Comparison of ENCODE assay signal across 18 cellular contexts in the genomic region with DNA sequence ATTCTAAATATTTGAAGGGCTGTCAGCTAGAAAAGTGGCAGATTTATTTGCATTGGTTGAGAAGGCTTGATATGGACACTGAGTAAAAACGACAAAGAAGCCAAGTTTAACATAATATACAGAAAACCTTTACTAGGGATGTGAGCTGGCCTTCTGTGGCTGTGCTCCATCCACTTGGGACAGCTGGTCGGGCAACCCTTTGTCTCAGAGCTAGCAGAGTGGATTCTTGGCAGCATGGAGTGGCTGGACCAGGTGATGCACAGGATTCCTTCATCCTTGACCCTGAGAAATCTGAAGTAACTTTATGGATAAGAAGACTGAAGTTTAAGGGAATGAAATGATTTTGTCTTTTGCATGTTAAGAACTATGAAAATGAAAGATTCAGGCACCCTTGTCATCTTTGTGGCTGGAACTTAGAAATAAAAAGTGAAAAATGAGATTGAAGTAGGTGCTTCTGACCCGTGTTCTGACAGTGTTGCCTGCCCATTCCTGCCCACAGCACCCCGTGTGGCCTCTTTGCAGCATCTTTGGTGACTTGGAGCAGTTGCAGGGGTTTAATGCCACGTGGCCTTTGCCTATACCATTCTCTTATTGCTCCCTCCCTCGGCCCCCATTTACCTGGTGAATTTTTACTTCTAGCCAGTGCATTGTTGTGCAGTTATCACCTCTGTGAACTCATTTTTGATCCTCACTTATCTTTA. TPM values are rescaled to one million over a fixed set of nuclear protein-coding genes. Genes with fewer than 3 reads are reported as not detected.
DNase-seq lines count a peak whose midpoint lies in the region; ATAC-seq and TF ChIP-seq lines count a peak whose summit lies in the region.
"Had no signal": no experiment of that assay in that cellular context is flagged by ENCODE, and none has a peak within 500 bp of the region (broad histone marks: within the 10 kb centered on the region; RNA-seq: fewer than 3 reads in every experiment).

No MANE protein-coding gene starts in this region.

- intact Hi-C loops in activated CD4-positive, alpha-beta T cell treated with anti-CD3 and anti-CD28 coated beads for 36 hours (cut with DNase I, micrococcal nuclease): no loop called here
- intact Hi-C loops in OCI-LY7 (cut with micrococcal nuclease; ENCODE audit: unreplicated experiment): no loop called here
- intact Hi-C loops in left cardiac atrium (cut with DNase I): no loop called here
- intact Hi-C loops in vagina (cut with DNase I): no loop called here

- H3K36me3 Mint-ChIP-seq in activated CD4-positive, alpha-beta T cell treated with anti-CD3 and anti-CD28 coated beads for 36 hours (ENCODE audit: low read depth): no peaks in the 10 kb centered on the region
- H3K36me3 Mint-ChIP-seq in activated CD4-positive, alpha-beta T cell treated with anti-CD3 and anti-CD28 coated beads, Interleukin-2, amount 10 ng/mL, durations not matched to agents 7 days and 5 days (ENCODE audit: low read depth): no peaks in the 10 kb centered on the region
- H3K36me3 Mint-ChIP-seq: CD4-positive, alpha-beta memory T cell had no signal

- H3K9me3 ChIP-seq in OCI-LY7 (ENCODE audit: low read length) (no peaks in the 10 kb centered on the region), vagina (no peaks in the 10 kb centered on the region)
- H3K9me3 ChIP-seq: esophagus squamous epithelium, heart left ventricle, Peyer's patch, right atrium auricular region had no signal

- no peaks in the 10 kb centered on the region for H3K4me1 ChIP-seq in OCI-LY7 (ENCODE audit: insufficient read depth, low read length, poor library complexity, severe bottlenecking)
- peaks cover 32% of the 10 kb centered on the region for H3K4me1 ChIP-seq in vagina
- H3K4me1 ChIP-seq: Peyer's patch, right atrium auricular region had no signal

- no peaks in the 10 kb centered on the region for H3K9me2 ChIP-seq in OCI-LY7 (ENCODE audit: insufficient read depth, low read length)

- H3K27ac Mint-ChIP-seq in activated CD4-positive, alpha-beta T cell treated with anti-CD3 and anti-CD28 coated beads for 36 hours: no peak overlapping the region
- no peak overlapping the region for H3K27ac Mint-ChIP-seq in activated CD4-positive, alpha-beta T cell treated with anti-CD3 and anti-CD28 coated beads, Interleukin-2, amount 10 ng/mL, durations not matched to agents 7 days and 5 days
- H3K27ac Mint-ChIP-seq: activated naive CD8-positive, alpha-beta T cell treated with anti-CD3 and anti-CD28 coated beads, Interleukin-2, amount 10 ng/mL, durations not matched to agents 7 days and 5 days; CD4-positive, alpha-beta memory T cell had no signal

- peak; percentile 53 for DNase-seq in activated CD4-positive, alpha-beta T cell treated with anti-CD3 and anti-CD28 coated beads for 36 hours
- DNase-seq in activated CD4-positive, alpha-beta T cell treated with anti-CD3 and anti-CD28 coated beads, Interleukin-2, amount 10 ng/mL, durations not matched to agents 7 days and 5 days: no peak
- DNase-seq in GM12865 (ENCODE audit: low read depth) (peak; percentile 33), OCI-LY7 (ENCODE audit: low spot score) (no peak), myocyte (ENCODE audit: low read depth) (peak; percentile 38), kidney glomerular epithelial cell (lab: John Stamatoyannopoulos, UW) (no peak), left cardiac atrium (no peak), vagina (ENCODE audit: extremely low spot score in 2 of 2) (no peak)
- DNase-seq: activated naive CD8-positive, alpha-beta T cell treated with anti-CD3 and anti-CD28 coated beads, Interleukin-2, amount 10 ng/mL, durations not matched to agents 7 days and 5 days; CD4-positive, alpha-beta memory T cell; esophagus squamous epithelium; heart left ventricle; mesenchymal stem cell; NCI-H1436 treated with DMSO at 0.1 percent for 48 hours; NCI-H510A; Peyer's patch had no signal

- peaks cover 4% of the 10 kb centered on the region for H3K27me3 Mint-ChIP-seq in activated CD4-positive, alpha-beta T cell treated with anti-CD3 and anti-CD28 coated beads for 36 hours
- no peaks in the 10 kb centered on the region for H3K27me3 Mint-ChIP-seq in activated CD4-positive, alpha-beta T cell treated with anti-CD3 and anti-CD28 coated beads, Interleukin-2, amount 10 ng/mL, durations not matched to agents 7 days and 5 days

- H3K4me2 ChIP-seq in OCI-LY7 (ENCODE audit: low read length): no peak overlapping the region
- H3K4me2 ChIP-seq: KMS-11 had no signal

- no TSS peak for BruUV-seq in OCI-LY7 (replicated peaks; lab: Mats Ljungman, UMichigan)

- H3K27ac ChIP-seq in OCI-LY7 (ENCODE audit: low read depth, low read length, poor library complexity, severe bottlenecking) (no peak overlapping the region), vagina (no peak overlapping the region)
- H3K27ac ChIP-seq: esophagus squamous epithelium, heart left ventricle, KMS-11, Peyer's patch, right atrium auricular region had no signal

- no peaks in the 10 kb centered on the region for H3K27me3 ChIP-seq in vagina
- H3K27me3 ChIP-seq: esophagus squamous epithelium, heart left ventricle, Peyer's patch, right atrium auricular region had no signal

- CTCF ChIA-PET in activated CD4-positive, alpha-beta T cell treated with anti-CD3 and anti-CD28 coated beads for 36 hours (lab: Charles Lee): interaction anchor here (0.7 to 0.8 kb wide), 2 partner anchors 10 to 24 kb away, joined by 3 read pairs; no protein-coding TSS in a partner anchor
- CTCF ChIA-PET in activated CD4-positive, alpha-beta T cell treated with anti-CD3 and anti-CD28 coated beads, Interleukin-2, amount 10 ng/mL, durations not matched to agents 7 days and 5 days (lab: Charles Lee): no interaction called here
- CTCF ChIA-PET in OCI-LY7 (lab: Charles Lee; ENCODE audit: unreplicated experiment): no interaction called here

- H3K9me3 Mint-ChIP-seq in activated CD4-positive, alpha-beta T cell treated with anti-CD3 and anti-CD28 coated beads for 36 hours (ENCODE audit: low read depth): no peaks in the 10 kb centered on the region
- no peaks in the 10 kb centered on the region for H3K9me3 Mint-ChIP-seq in activated CD4-positive, alpha-beta T cell treated with anti-CD3 and anti-CD28 coated beads, Interleukin-2, amount 10 ng/mL, durations not matched to agents 7 days and 5 days
- H3K9me3 Mint-ChIP-seq: activated naive CD8-positive, alpha-beta T cell treated with anti-CD3 and anti-CD28 coated beads, Interleukin-2, amount 10 ng/mL, durations not matched to agents 7 days and 5 days had no signal

- H2AFZ ChIP-seq in OCI-LY7 (ENCODE audit: low read length): no peak overlapping the region

- H3K36me3 ChIP-seq in OCI-LY7 (ENCODE audit: insufficient read depth, low read length): no peaks in the 10 kb centered on the region
- H3K36me3 ChIP-seq in vagina: no peaks in the 10 kb centered on the region
- H3K36me3 ChIP-seq: esophagus squamous epithelium, heart left ventricle, Peyer's patch, right atrium auricular region had no signal

- POLR2A ChIA-PET in activated CD4-positive, alpha-beta T cell treated with anti-CD3 and anti-CD28 coated beads for 36 hours (lab: Charles Lee): no interaction called here
- POLR2A ChIA-PET in activated CD4-positive, alpha-beta T cell treated with anti-CD3 and anti-CD28 coated beads, Interleukin-2, amount 10 ng/mL, durations not matched to agents 7 days and 5 days (lab: Charles Lee): no interaction called here
- POLR2A ChIA-PET in OCI-LY7 (lab: Charles Lee): no interaction called here

- no peak overlapping the region for H3K4me3 ChIP-seq in GM12865 (ENCODE audit: low read depth, low read length)
- no peak overlapping the region for H3K4me3 ChIP-seq in OCI-LY7 (ENCODE audit: low read depth, low read length, poor library complexity, severe bottlenecking)
- H3K4me3 ChIP-seq in vagina: no peak overlapping the region
- H3K4me3 ChIP-seq: esophagus squamous epithelium, heart left ventricle, Peyer's patch, right atrium auricular region had no signal

- H3K4me1 Mint-ChIP-seq in activated CD4-positive, alpha-beta T cell treated with anti-CD3 and anti-CD28 coated beads for 36 hours: peaks cover 46% of the 10 kb centered on the region
- H3K4me1 Mint-ChIP-seq in activated CD4-positive, alpha-beta T cell treated with anti-CD3 and anti-CD28 coated beads, Interleukin-2, amount 10 ng/mL, durations not matched to agents 7 days and 5 days: peaks cover 16% of the 10 kb centered on the region

- no peak for TF ChIP-seq POLR2A in vagina (IDR thresholded peaks at IDR 0.05)

- no peaks in the 10 kb centered on the region for H3K79me2 ChIP-seq in OCI-LY7 (ENCODE audit: insufficient read depth, low read depth, low read length)

- TF ChIP-seq CTCF in GM12865 (IDR thresholded peaks at IDR 0.05; ENCODE audit: insufficient read depth, low read depth, low read length, missing control alignments): peak; percentile 12
- TF ChIP-seq CTCF in OCI-LY7 (conservative IDR thresholded peaks at IDR 0.05; ENCODE audit: low read length): peak; percentile 26; the same call in 1 of the 2 replicates
- TF ChIP-seq CTCF in vagina (IDR thresholded peaks at IDR 0.05): no peak

- peak; percentile 55 for ATAC-seq in activated CD4-positive, alpha-beta T cell treated with anti-CD3 and anti-CD28 coated beads for 36 hours
- ATAC-seq in left cardiac atrium: no peak
- ATAC-seq: heart left ventricle had no signal

- H3K4me3 Mint-ChIP-seq in activated CD4-positive, alpha-beta T cell treated with anti-CD3 and anti-CD28 coated beads for 36 hours: no peak overlapping the region
- no peak overlapping the region for H3K4me3 Mint-ChIP-seq in activated CD4-positive, alpha-beta T cell treated with anti-CD3 and anti-CD28 coated beads, Interleukin-2, amount 10 ng/mL, durations not matched to agents 7 days and 5 days
- H3K4me3 Mint-ChIP-seq: activated naive CD8-positive, alpha-beta T cell treated with anti-CD3 and anti-CD28 coated beads, Interleukin-2, amount 10 ng/mL, durations not matched to agents 7 days and 5 days had no signal

- no peaks in the 10 kb centered on the region for H4K20me1 ChIP-seq in OCI-LY7 (ENCODE audit: insufficient read depth, low read length)

RNA-seq across cellular contexts. Expression of a gene that starts 32.6 kb away (rescaled TPM):
- 1 to 10 TPM; 2.2 to 3.8 TPM for total RNA-seq in activated CD4-positive, alpha-beta T cell treated with anti-CD3 and anti-CD28 coated beads for 36 hours
- total RNA-seq in activated CD4-positive, alpha-beta T cell treated with anti-CD3 and anti-CD28 coated beads, Interleukin-2, amount 10 ng/mL, durations not matched to agents 7 days and 5 days: 1 to 10 TPM; 2.5 to 3.6 TPM
- 3.2 and 3.8 TPM in 2 replicates for total RNA-seq in OCI-LY7 (2014; rRNA removed; shearing (Covaris generic))
- total RNA-seq in OCI-LY7 (2022) (2.8 and 8.0 TPM in 2 replicates), myocyte (4.0 and 6.4 TPM in 2 replicates), left cardiac atrium (1 to 10 TPM; 3.0 to 3.7 TPM), vagina (9.6 TPM)
- polyA plus RNA-seq in myocyte (2012): 1.8 TPM

Comparison
In these comparisons a context has a peak if more than half of its experiments do, and no peak if none do; other contexts are left out.
1. DNase-seq: peak in activated CD4-positive, alpha-beta T cell treated with anti-CD3 and anti-CD28 coated beads for 36 hours (single experiment), GM12865 (single experiment) and myocyte (single experiment); none in activated CD4-positive, alpha-beta T cell treated with anti-CD3 and anti-CD28 coated beads, Interleukin-2, amount 10 ng/mL, durations not matched to agents 7 days and 5 days (single experiment), OCI-LY7 (single experiment), kidney glomerular epithelial cell (single experiment), left cardiac atrium (single experiment) and vagina (0 of 2).
2. CTCF ChIP-seq: peak in GM12865 (single experiment) and OCI-LY7 (single experiment); none in vagina (0 of 3).